Comparison of ENCODE assay signal across 9 cellular contexts in the genomic region with DNA sequence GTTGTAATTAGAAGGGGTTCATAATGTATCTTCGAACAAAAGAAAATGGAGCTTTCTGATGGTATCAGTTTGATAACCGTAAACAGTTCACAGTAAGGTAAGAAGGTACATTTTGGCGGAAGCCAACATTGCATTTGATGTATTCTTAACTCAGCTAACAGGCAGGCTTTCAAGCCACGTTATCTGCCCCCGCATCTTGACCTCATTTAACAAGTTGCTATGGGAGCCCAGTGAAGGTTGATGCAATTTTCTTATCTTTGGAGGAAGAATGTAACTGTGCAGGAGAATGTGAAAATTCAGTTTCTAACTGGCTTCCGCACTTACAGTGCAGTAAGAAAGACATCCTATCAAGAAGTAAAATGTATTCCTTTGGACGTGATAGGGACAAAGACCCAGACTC.
DNase-seq lines count a peak whose midpoint lies in the region; ATAC-seq and TF ChIP-seq lines count a peak whose summit lies in the region.
"Had no signal": no experiment of that assay in that cellular context is flagged by ENCODE, and none has a peak within 500 bp of the region (broad histone marks: within the 10 kb centered on the region; RNA-seq: fewer than 3 reads in every experiment).

No MANE protein-coding gene starts in this region.

- CTCF ChIA-PET in activated CD8-positive, alpha-beta T cell treated with anti-CD3 and anti-CD28 coated beads, Interleukin-2, amount 10 ng/mL, durations not matched to agents 7 days and 5 days (lab: Charles Lee) = interaction anchor here (1.0 to 7.1 kb wide), 25 partner anchors 9 to 319 kb away, joined by 3 to 53 read pairs (median 5); no protein-coding TSS in a partner anchor

- peak; percentile 62 for ATAC-seq in activated CD8-positive, alpha-beta T cell treated with anti-CD3 and anti-CD28 coated beads, Interleukin-2, amount 10 ng/mL, durations not matched to agents 7 days and 5 days
- no peak for ATAC-seq in stimulated activated memory B cell treated with anti-CD40 and anti-IgM and Interleukin-4, amounts not matched to agents 10 μg/mL and 1 μg/mL and 100 μg/mL, for 72 hours
- ATAC-seq in HG03196 (IDR thresholded peaks at IDR 0.05; ENCODE audit: unreplicated experiment) = no peak

- in situ Hi-C loops in ACHN (cut with HindIII; ENCODE audit: low pct_ligation_motif_present, low pct_unique_long_range_greater_than_20kb, low sequenced_read_pairs) = no loop called here

- H3K4me3 Mint-ChIP-seq in activated CD8-positive, alpha-beta T cell treated with anti-CD3 and anti-CD28 coated beads, Interleukin-2, amount 10 ng/mL, durations not matched to agents 7 days and 5 days = peak overlapping the region; percentile 56
- H3K4me3 Mint-ChIP-seq in stimulated activated memory B cell treated with anti-CD40 and anti-IgM and Interleukin-4, amounts not matched to agents 10 μg/mL and 1 μg/mL and 100 μg/mL, for 72 hours = no peak overlapping the region

- DNase-seq in RPMI7951 (ENCODE audit: low read depth) (peak; percentile 35), fibroblast of the aortic adventitia (ENCODE audit: low read depth) (peak; percentile 56), ACHN (no peak), NCI-H2196 (lab: John Stamatoyannopoulos, UW; ENCODE audit: unreplicated experiment) (no peak)
- peak; percentile 90 for DNase-seq in activated CD8-positive, alpha-beta T cell treated with anti-CD3 and anti-CD28 coated beads, Interleukin-2, amount 10 ng/mL, durations not matched to agents 7 days and 5 days
- DNase-seq: nucleus accumbens had no signal

- no peaks in the 10 kb centered on the region for H3K27me3 Mint-ChIP-seq in activated CD8-positive, alpha-beta T cell treated with anti-CD3 and anti-CD28 coated beads, Interleukin-2, amount 10 ng/mL, durations not matched to agents 7 days and 5 days (ENCODE audit: low read depth)
- no peaks in the 10 kb centered on the region for H3K27me3 Mint-ChIP-seq in stimulated activated memory B cell treated with anti-CD40 and anti-IgM and Interleukin-4, amounts not matched to agents 10 μg/mL and 1 μg/mL and 100 μg/mL, for 72 hours

- H3K9me3 Mint-ChIP-seq in activated CD8-positive, alpha-beta T cell treated with anti-CD3 and anti-CD28 coated beads, Interleukin-2, amount 10 ng/mL, durations not matched to agents 7 days and 5 days (ENCODE audit: insufficient read depth) = no peaks in the 10 kb centered on the region
- H3K9me3 Mint-ChIP-seq in stimulated activated memory B cell treated with anti-CD40 and anti-IgM and Interleukin-4, amounts not matched to agents 10 μg/mL and 1 μg/mL and 100 μg/mL, for 72 hours = peaks cover 3% of the 10 kb centered on the region

- H3K36me3 Mint-ChIP-seq in activated CD8-positive, alpha-beta T cell treated with anti-CD3 and anti-CD28 coated beads, Interleukin-2, amount 10 ng/mL, durations not matched to agents 7 days and 5 days (ENCODE audit: low read depth) = peaks cover 99% of the 10 kb centered on the region
- peaks cover 86% of the 10 kb centered on the region for H3K36me3 Mint-ChIP-seq in stimulated activated memory B cell treated with anti-CD40 and anti-IgM and Interleukin-4, amounts not matched to agents 10 μg/mL and 1 μg/mL and 100 μg/mL, for 72 hours

- H3K4me3 ChIP-seq in fibroblast of the aortic adventitia (ENCODE audit: low read depth, low read length) = no peak overlapping the region
- H3K4me3 ChIP-seq: ascending aorta had no signal

- H3K4me1 Mint-ChIP-seq in activated CD8-positive, alpha-beta T cell treated with anti-CD3 and anti-CD28 coated beads, Interleukin-2, amount 10 ng/mL, durations not matched to agents 7 days and 5 days (ENCODE audit: low read depth) = peaks cover 99% of the 10 kb centered on the region
- H3K4me1 Mint-ChIP-seq in stimulated activated memory B cell treated with anti-CD40 and anti-IgM and Interleukin-4, amounts not matched to agents 10 μg/mL and 1 μg/mL and 100 μg/mL, for 72 hours = peaks cover 96% of the 10 kb centered on the region

- no peak for TF ChIP-seq CTCF in fibroblast of the aortic adventitia (IDR thresholded peaks at IDR 0.05; ENCODE audit: insufficient read depth, low read length)

- H3K27ac Mint-ChIP-seq in activated CD8-positive, alpha-beta T cell treated with anti-CD3 and anti-CD28 coated beads, Interleukin-2, amount 10 ng/mL, durations not matched to agents 7 days and 5 days = peak overlapping the region; percentile 85
- H3K27ac Mint-ChIP-seq in stimulated activated memory B cell treated with anti-CD40 and anti-IgM and Interleukin-4, amounts not matched to agents 10 μg/mL and 1 μg/mL and 100 μg/mL, for 72 hours = peak overlapping the region; percentile 95

- POLR2A ChIA-PET in activated CD8-positive, alpha-beta T cell treated with anti-CD3 and anti-CD28 coated beads, Interleukin-2, amount 10 ng/mL, durations not matched to agents 7 days and 5 days (lab: Charles Lee) = interaction anchor here (0.6 to 11.1 kb wide), 18 partner anchors 9 to 188 kb away, joined by 3 to 230 read pairs (median 6); no protein-coding TSS in a partner anchor

Comparison
In these comparisons a context has a peak if more than half of its experiments do, and no peak if none do; other contexts are left out.
1. DNase-seq: peak in RPMI7951 (single experiment), activated CD8-positive, alpha-beta T cell treated with anti-CD3 and anti-CD28 coated beads, Interleukin-2, amount 10 ng/mL, durations not matched to agents 7 days and 5 days (single experiment) and fibroblast of the aortic adventitia (single experiment); none in ACHN (single experiment) and NCI-H2196 (single experiment).